8 cellular contexts compared by ENCODE assay signal in the genomic region with DNA sequence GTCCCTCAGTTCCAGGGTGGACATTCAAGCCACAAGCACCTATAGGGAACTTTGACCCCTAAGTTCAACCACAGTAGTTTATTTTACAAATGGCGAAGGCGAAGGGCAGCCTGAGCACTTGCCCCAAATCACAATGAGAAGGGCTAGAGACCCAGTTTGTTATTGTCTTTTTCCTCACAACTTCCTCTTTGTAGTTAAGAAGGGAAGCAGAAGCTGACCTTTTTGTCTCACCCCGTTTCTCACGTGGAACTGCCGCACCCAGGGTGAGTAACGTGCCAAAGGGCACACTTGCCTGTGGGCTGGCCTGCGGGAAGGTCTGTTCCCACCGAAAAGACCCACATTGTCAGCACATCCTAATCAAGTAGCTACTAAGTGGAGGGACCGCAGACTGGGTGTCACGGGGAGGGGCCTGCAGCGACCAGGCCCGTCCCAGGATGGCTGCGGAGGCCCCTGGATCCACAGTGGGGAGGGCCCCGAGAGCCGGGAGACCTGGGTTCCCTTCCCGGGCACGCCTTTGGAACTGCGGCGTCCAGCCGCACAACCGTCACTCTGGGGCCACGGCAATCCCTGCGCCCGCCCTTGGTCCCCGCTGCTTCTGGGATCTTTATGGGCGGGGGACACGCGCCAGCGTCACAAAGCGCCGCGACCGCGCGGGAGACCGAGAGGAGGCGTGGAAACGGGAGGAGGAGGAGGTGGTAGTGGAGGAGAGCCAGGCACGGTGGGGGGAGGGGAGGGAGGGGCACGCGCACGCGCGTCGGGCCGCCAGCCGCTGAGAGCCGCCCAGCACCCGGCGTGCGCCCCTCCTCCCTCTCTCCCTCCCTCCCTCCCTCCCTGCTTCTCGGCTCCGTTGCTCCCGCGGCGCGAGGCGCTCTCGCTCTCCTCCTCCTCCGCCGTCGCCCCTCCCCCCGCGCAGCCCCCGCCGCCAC. TPM values are rescaled to one million over a fixed set of nuclear protein-coding genes. Genes with fewer than 3 reads are reported as not detected.
DNase-seq lines count a peak whose midpoint lies in the region; ATAC-seq and TF ChIP-seq lines count a peak whose summit lies in the region.

UBE2R2 (plus strand) TSS at position 834 of the 926 bp plus-strand sequence. CDS start 598 bp downstream, outside the sequence.

- H3F3A ChIP-seq in SK-N-SH (replicated peaks; ENCODE audit: insufficient read depth) = peaks cover 40% of the 10 kb centered on the region

- H3K4me3 ChIP-seq in GM06990 (replicated peaks; ENCODE audit: low read depth, low read length) = peak within 1 kb of the TSS; percentile 86
- peak within 1 kb of the TSS; percentile 69 to 78 for H3K4me3 ChIP-seq in SK-N-SH (ENCODE audit: low read depth in 2 of 2, low read length in 1 of 2)
- H3K4me3 ChIP-seq in suprapubic skin = peak within 1 kb of the TSS; percentile 96

- no peak for TF ChIP-seq RAD21 in SK-N-SH (IDR thresholded peaks at IDR 0.05; ENCODE audit: low read length)

- H3K27me3 ChIP-seq in GM06990 (replicated peaks; ENCODE audit: control insufficient read depth, insufficient read depth, low read length) (no peaks in the 10 kb centered on the region), SK-N-SH (ENCODE audit: insufficient read depth) (no peaks in the 10 kb centered on the region), suprapubic skin (no peaks in the 10 kb centered on the region)

- peak; percentile 24 to 75 for TF ChIP-seq POLR2A in suprapubic skin (IDR thresholded peaks at IDR 0.05)

- POLR2A ChIA-PET in SK-N-SH (lab: Yijun Ruan, JAX) = no interaction called here

- H2AFZ ChIP-seq in SK-N-SH (ENCODE audit: low read depth) = peak within 1 kb of the TSS; percentile 69

- H3K4me1 ChIP-seq in SK-N-SH (ENCODE audit: control insufficient read depth in 1 of 2, insufficient read depth in 2 of 2, low read depth in 1 of 2, low read length in 1 of 2) (peaks cover 7 to 21% of the 10 kb centered on the region in 2 experiments; a peak in 3 of 4 replicates), suprapubic skin (peaks cover 58% of the 10 kb centered on the region)

- H3K9me3 ChIP-seq in SK-N-SH (no peaks in the 10 kb centered on the region), suprapubic skin (no peaks in the 10 kb centered on the region)

- peak within 1 kb of the TSS; percentile 86 for H3K4me2 ChIP-seq in SK-N-SH

- peaks cover 33% of the 10 kb centered on the region for H4K20me1 ChIP-seq in SK-N-SH (ENCODE audit: insufficient read depth)

- TF ChIP-seq CTCF in GM06990 (IDR thresholded peaks at IDR 0.05; ENCODE audit: insufficient read depth, low read length, poor library complexity, severe bottlenecking) (no peak), SK-N-SH (IDR thresholded peaks at IDR 0.05) (no peak), suprapubic skin (IDR thresholded peaks at IDR 0.05) (no peak)

- H3K27ac ChIP-seq in SK-N-SH (ENCODE audit: low read depth in 2 of 2, low read length in 1 of 2) = peak within 1 kb of the TSS; percentile 92 to 95
- H3K27ac ChIP-seq in suprapubic skin = peak within 1 kb of the TSS; percentile 100

- DNase-seq in GM06990 (ENCODE audit: extremely low read depth, insufficient read length) (peak; percentile 97), NCI-H1092 (lab: John Stamatoyannopoulos, UW) (peak; percentile 91), SK-N-SH (peak; percentile 99), germinal center (ENCODE audit: low spot score) (peak; percentile 98), occipital lobe (lab: John Stamatoyannopoulos, UW) (peak; percentile 94), suprapubic skin (ENCODE audit: low spot score in 2 of 2) (peak; percentile 94)
- peak; percentile 91 for DNase-seq in activated naive CD4-positive, alpha-beta T cell treated with anti-CD3 and anti-CD28 coated beads, Interleukin-2, amount 50 U/mL, for 16 hours

- 15% methylated on average over 15 of the region's 66 CpGs for WGBS in SK-N-SH (ENCODE audit: low lambda C conversion rate)
- 8% methylated on average over 14 of the region's 66 CpGs for WGBS in suprapubic skin

- peak; percentile 17 to 29; a peak in 2 of 4 replicates for TF ChIP-seq EP300 in SK-N-SH (IDR thresholded peaks at IDR 0.05; ENCODE audit: borderline replicate concordance in 1 of 2, low read depth in 1 of 2, low read length in 1 of 2)
- no peak for TF ChIP-seq EP300 in suprapubic skin (IDR thresholded peaks at IDR 0.05)

- ATAC-seq in HG02588 (IDR thresholded peaks at IDR 0.05; ENCODE audit: unreplicated experiment) = peak; percentile 53

- CTCF ChIA-PET in SK-N-SH (lab: Yijun Ruan, JAX) = interaction anchor here (0.6 to 6.6 kb wide), 7 partner anchors 14 to 257 kb away, joined by 3 to 57 read pairs (median 4); no protein-coding TSS in a partner anchor

- peak within 1 kb of the TSS; percentile 99 for H3K9ac ChIP-seq in SK-N-SH

- no peaks in the 10 kb centered on the region for H3K9me2 ChIP-seq in SK-N-SH

- H3K36me3 ChIP-seq in GM06990 (ENCODE audit: control insufficient read depth, insufficient read depth, low read length) (no peaks in the 10 kb centered on the region; the same call in 1 of the 2 replicates), SK-N-SH (replicated peaks in 1 of 2; ENCODE audit: control insufficient read depth in 1 of 2, insufficient read depth in 2 of 2, low read length in 1 of 2) (peaks cover 0 to 6% of the 10 kb centered on the region in 2 experiments), suprapubic skin (no peaks in the 10 kb centered on the region)

- H3K79me2 ChIP-seq in SK-N-SH (ENCODE audit: insufficient read depth) = peaks cover 44% of the 10 kb centered on the region

TF ChIP-seq in SK-N-SH, 30 proteins besides CTCF, POLR2A, EP300 and RAD21:
- peak; percentile 77; the same call in 1 of the 2 replicates for TF ChIP-seq TAF1 (IDR thresholded peaks at IDR 0.05; ENCODE audit: borderline replicate concordance, low read depth, low read length)
- no peak for TF ChIP-seq TCF12 (IDR thresholded peaks at IDR 0.05)
- TF ChIP-seq MAX (IDR thresholded peaks at IDR 0.05; ENCODE audit: low read depth) = 0 out of 2 replicates have a peak, but pooled peaks have one; percentile 43
- 0 out of 2 replicates have a peak, but pooled peaks have one; percentile 40 for TF ChIP-seq REST (IDR thresholded peaks at IDR 0.05; ENCODE audit: low read depth, low read length)
- no peak for TF ChIP-seq SMC3 (IDR thresholded peaks at IDR 0.05; ENCODE audit: low read depth, low read length)
- no peak for TF ChIP-seq ELF1 (IDR thresholded peaks at IDR 0.05)
- peak; percentile 79 for TF ChIP-seq NRF1 (IDR thresholded peaks at IDR 0.05; ENCODE audit: low read depth, low read length)
- TF ChIP-seq FOXM1 (IDR thresholded peaks at IDR 0.05; ENCODE audit: low read depth) = no peak
- TF ChIP-seq SIN3A (IDR thresholded peaks at IDR 0.05; ENCODE audit: borderline replicate concordance, low read depth, low read length) = no peak
- no peak for TF ChIP-seq FOSL2 (IDR thresholded peaks at IDR 0.05; ENCODE audit: borderline replicate concordance, low read depth)
- TF ChIP-seq POLR2AphosphoS5 (IDR thresholded peaks at IDR 0.05; ENCODE audit: low read depth, low read length) = peak; percentile 89
- TF ChIP-seq RXRA (IDR thresholded peaks at IDR 0.05; ENCODE audit: borderline replicate concordance, low read depth) = no peak; the same call in 1 of the 2 replicates
- TF ChIP-seq GABPA (IDR thresholded peaks at IDR 0.05; ENCODE audit: low read depth) = no peak
- no peak for TF ChIP-seq RFX5 (IDR thresholded peaks at IDR 0.05; ENCODE audit: low read length)
- TF ChIP-seq FOXJ3 (CRISPR knock-in tag; IDR thresholded peaks at IDR 0.05) = no peak
- TF ChIP-seq MXI1 (IDR thresholded peaks at IDR 0.05; ENCODE audit: low read depth, low read length) = peak; percentile 76
- peak; percentile 93 for TF ChIP-seq CHD2 (IDR thresholded peaks at IDR 0.05; ENCODE audit: low read length, partially characterized antibody)
- TF ChIP-seq EZH2phosphoT487 (IDR thresholded peaks at IDR 0.05; ENCODE audit: borderline replicate concordance, low read depth) = no peak
TF ChIP-seq in SK-N-SH: peak in this region for 7.

RNA-seq across cellular contexts. Expression of gene UBE2R2, which starts in this region (rescaled TPM):
- 16.4 and 19.7 TPM in 2 replicates for polyA plus RNA-seq in SK-N-SH (2012; rRNA removed)
- polyA plus RNA-seq in SK-N-SH (2012; cell fraction: cytosol; rRNA removed) = 28.0 and 32.2 TPM in 2 replicates
- 12.2 and 18.0 TPM in 2 replicates for polyA plus RNA-seq in SK-N-SH (2012; cell fraction: nucleus; rRNA removed)
- total RNA-seq in occipital lobe (22.9 TPM), suprapubic skin (10 to 100 TPM; 29.2 to 36.4 (median 33.5) TPM)

Comparison
In these comparisons a context has a peak if more than half of its experiments do, and no peak if none do; other contexts are left out.
1. Peak in every context shown above with its lines: DNase-seq, ATAC-seq, H3K4me3 ChIP-seq and H3K27ac ChIP-seq.